In genomic region chr11:107606122-107606521, GRCh38 we compare ENCODE assay signal across 17 cellular contexts. TPM values are rescaled to one million over a fixed set of nuclear protein-coding genes. Genes with fewer than 3 reads are reported as not detected.
DNase-seq lines count a peak whose midpoint lies in the region; ATAC-seq and TF ChIP-seq lines count a peak whose summit lies in the region.
"Had no signal": no experiment of that assay in that cellular context is flagged by ENCODE, and none has a peak within 500 bp of the region (broad histone marks: within the 10 kb centered on the region; RNA-seq: fewer than 3 reads in every experiment).

No MANE protein-coding gene starts in this region.

- H3K4me3 Mint-ChIP-seq in HFFc6 (no peak overlapping the region), WTC11 (no peak overlapping the region), neural progenitor cell (no peak overlapping the region)
- H3K4me3 Mint-ChIP-seq: activated CD4-positive, alpha-beta memory T cell treated with anti-CD3 and anti-CD28 coated beads, Interleukin-2, amount 10 ng/mL, durations not matched to agents 7 days and 5 days had no signal

- no peaks in the 10 kb centered on the region for H3K9me3 ChIP-seq in neural progenitor cell (ENCODE audit: low read depth)
- H3K9me3 ChIP-seq: gastroesophageal sphincter had no signal

- CTCF ChIA-PET in WTC11 (lab: Charles Lee) = interaction anchor here (0.6 to 2.2 kb wide), 11 partner anchors 9 to 165 kb away, joined by 3 to 20 read pairs (median 3); no protein-coding TSS in a partner anchor

- ATAC-seq in WTC11 = peak; percentile 66
- ATAC-seq in HG02642 (IDR thresholded peaks at IDR 0.05; ENCODE audit: poor library complexity, unreplicated experiment) = no peak
- ATAC-seq: gastroesophageal sphincter had no signal

- no peak overlapping the region for H3K4me2 ChIP-seq in neural progenitor cell

- no peak overlapping the region for H3K9ac ChIP-seq in neural progenitor cell

- no peaks in the 10 kb centered on the region for H3K36me3 ChIP-seq in neural progenitor cell
- H3K36me3 ChIP-seq: gastroesophageal sphincter had no signal

- peaks cover 23% of the 10 kb centered on the region for H3F3A ChIP-seq in neural progenitor cell (ENCODE audit: low read depth)

- peaks cover 14% of the 10 kb centered on the region for H4K20me1 ChIP-seq in neural progenitor cell (ENCODE audit: low read depth)

- no peaks in the 10 kb centered on the region for H3K9me3 Mint-ChIP-seq in HFFc6
- H3K9me3 Mint-ChIP-seq in WTC11 = no peaks in the 10 kb centered on the region
- H3K9me3 Mint-ChIP-seq in neural progenitor cell = peaks cover 3% of the 10 kb centered on the region
- H3K9me3 Mint-ChIP-seq: activated CD4-positive, alpha-beta memory T cell treated with anti-CD3 and anti-CD28 coated beads, Interleukin-2, amount 10 ng/mL, durations not matched to agents 7 days and 5 days had no signal

- POLR2A ChIA-PET in WTC11 (lab: Charles Lee) = no interaction called here

- H3K27me3 Mint-ChIP-seq in HFFc6 (ENCODE audit: insufficient read depth) (peaks cover 27% of the 10 kb centered on the region), WTC11 (ENCODE audit: low read depth) (peaks cover 6% of the 10 kb centered on the region; the same call in 1 of the 2 replicates), neural progenitor cell (ENCODE audit: insufficient read depth, low read depth) (peaks cover 6% of the 10 kb centered on the region)

- H3K27me3 ChIP-seq in neural progenitor cell = peaks cover 40% of the 10 kb centered on the region

- peak; percentile 9 for DNase-seq in DMS53 (lab: John Stamatoyannopoulos, UW)
- DNase-seq in DMS53 treated with DMSO at 0.1 percent for 48 hours (lab: John Stamatoyannopoulos, UW; ENCODE audit: unreplicated experiment) = no peak
- no peak for DNase-seq in HFFc6
- peak; percentile 30 for DNase-seq in WTC11 (ENCODE audit: low spot score)
- DNase-seq in neural progenitor cell (ENCODE audit: low spot score) = no peak
- DNase-seq in coronary artery (ENCODE audit: low spot score) = no peak
- DNase-seq in activated CD4-positive, alpha-beta T cell treated with anti-CD3 and anti-CD28 coated beads, Interleukin-2, amount 50 U/mL, for 48 hours = no peak
- DNase-seq: 8988T; activated CD4-positive, alpha-beta memory T cell treated with anti-CD3 and anti-CD28 coated beads, Interleukin-2, amount 10 ng/mL, durations not matched to agents 7 days and 5 days; Calu3; effector CD4-positive, alpha-beta T cell; KG1; NCI-H187 treated with DMSO at 0.1 percent for 48 hours; stimulated activated CD4-positive, alpha-beta T cell treated with anti-CD3 and anti-CD28 coated beads, Interleukin-12 subunit alpha, Interleukin-12 subunit beta, amount 100 ng/mL, for 4 hours had no signal

- H3K36me3 Mint-ChIP-seq in HFFc6 (ENCODE audit: low read depth) (no peaks in the 10 kb centered on the region), WTC11 (no peaks in the 10 kb centered on the region), neural progenitor cell (peaks cover 2% of the 10 kb centered on the region)

- H3K27ac ChIP-seq in neural progenitor cell (no peak overlapping the region), coronary artery (no peak overlapping the region)
- H3K27ac ChIP-seq: gastroesophageal sphincter had no signal

- H3K27ac Mint-ChIP-seq in HFFc6 (no peak overlapping the region), WTC11 (peak overlapping the region; percentile 10), neural progenitor cell (no peak overlapping the region)
- H3K27ac Mint-ChIP-seq: activated CD4-positive, alpha-beta memory T cell treated with anti-CD3 and anti-CD28 coated beads, Interleukin-2, amount 10 ng/mL, durations not matched to agents 7 days and 5 days had no signal

- H3K4me1 Mint-ChIP-seq in HFFc6 (ENCODE audit: low read depth) (no peaks in the 10 kb centered on the region), WTC11 (peaks cover 56% of the 10 kb centered on the region), neural progenitor cell (peaks cover 30% of the 10 kb centered on the region)
- H3K4me1 Mint-ChIP-seq: activated CD4-positive, alpha-beta memory T cell treated with anti-CD3 and anti-CD28 coated beads, Interleukin-2, amount 10 ng/mL, durations not matched to agents 7 days and 5 days had no signal

- no peaks in the 10 kb centered on the region for H3K79me2 ChIP-seq in neural progenitor cell (ENCODE audit: low read depth)

- H3K4me3 ChIP-seq in neural progenitor cell (no peak overlapping the region), coronary artery (no peak overlapping the region)
- H3K4me3 ChIP-seq: gastroesophageal sphincter had no signal

- no peak overlapping the region for H2AFZ ChIP-seq in neural progenitor cell (replicated peaks)

- H3K4me1 ChIP-seq in neural progenitor cell = peaks cover 22% of the 10 kb centered on the region
- H3K4me1 ChIP-seq: gastroesophageal sphincter had no signal

- TF ChIP-seq CTCF in HFFc6 (IDR thresholded peaks at IDR 0.05) (peak; percentile 6; the same call in 1 of the 2 replicates), WTC11 (IDR thresholded peaks at IDR 0.05) (no peak), neural progenitor cell (IDR thresholded peaks at IDR 0.05) (peak; percentile 14), coronary artery (IDR thresholded peaks at IDR 0.05) (no peak)

TF ChIP-seq in WTC11, 78 proteins besides CTCF, POLR2A, EP300 and RAD21 (continues in another document):
- no peak for TF ChIP-seq TEAD4 (CRISPR knock-in tag; IDR thresholded peaks at IDR 0.05)
- no peak for TF ChIP-seq SMAD4 (CRISPR knock-in tag; IDR thresholded peaks at IDR 0.05)
- TF ChIP-seq, protein P1, sequence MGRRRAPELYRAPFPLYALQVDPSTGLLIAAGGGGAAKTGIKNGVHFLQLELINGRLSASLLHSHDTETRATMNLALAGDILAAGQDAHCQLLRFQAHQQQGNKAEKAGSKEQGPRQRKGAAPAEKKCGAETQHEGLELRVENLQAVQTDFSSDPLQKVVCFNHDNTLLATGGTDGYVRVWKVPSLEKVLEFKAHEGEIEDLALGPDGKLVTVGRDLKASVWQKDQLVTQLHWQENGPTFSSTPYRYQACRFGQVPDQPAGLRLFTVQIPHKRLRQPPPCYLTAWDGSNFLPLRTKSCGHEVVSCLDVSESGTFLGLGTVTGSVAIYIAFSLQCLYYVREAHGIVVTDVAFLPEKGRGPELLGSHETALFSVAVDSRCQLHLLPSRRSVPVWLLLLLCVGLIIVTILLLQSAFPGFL (CRISPR knock-in tag; IDR thresholded peaks at IDR 0.05; ENCODE audit: borderline replicate concordance) = no peak
- no peak for TF ChIP-seq AFF4 (CRISPR knock-in tag; IDR thresholded peaks at IDR 0.05; ENCODE audit: borderline replicate concordance)
- TF ChIP-seq, protein P2, sequence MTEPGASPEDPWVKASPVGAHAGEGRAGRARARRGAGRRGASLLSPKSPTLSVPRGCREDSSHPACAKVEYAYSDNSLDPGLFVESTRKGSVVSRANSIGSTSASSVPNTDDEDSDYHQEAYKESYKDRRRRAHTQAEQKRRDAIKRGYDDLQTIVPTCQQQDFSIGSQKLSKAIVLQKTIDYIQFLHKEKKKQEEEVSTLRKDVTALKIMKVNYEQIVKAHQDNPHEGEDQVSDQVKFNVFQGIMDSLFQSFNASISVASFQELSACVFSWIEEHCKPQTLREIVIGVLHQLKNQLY (CRISPR knock-in tag; IDR thresholded peaks at IDR 0.05) = no peak
- no peak for TF ChIP-seq ZNF512 (CRISPR knock-in tag; IDR thresholded peaks at IDR 0.05; ENCODE audit: borderline replicate concordance)
- no peak for TF ChIP-seq NFATC4 (CRISPR knock-in tag; IDR thresholded peaks at IDR 0.05)

RNA-seq across cellular contexts. Expression of gene ELMOD1, which starts 15.2 kb away (rescaled TPM):
- under 1 TPM; 0.19 to 0.30 (median 0.24) TPM for total RNA-seq in HFFc6 (2021; fragmentation: NEBNext Ultra II Directional; extraction: Animal tissue kit (Norgen Biotek cat#: 25700))
- total RNA-seq in WTC11 (2021) (0.98 to 2.3 TPM (median 1.4 TPM) in 3 replicates), neural progenitor cell (ENCODE audit: low replicate concordance) (0.19 TPM in 1 of 2 replicates, not detected in the other)
- total RNA-seq: activated CD4-positive, alpha-beta memory T cell treated with anti-CD3 and anti-CD28 coated beads, Interleukin-2, amount 10 ng/mL, durations not matched to agents 7 days and 5 days; subcutaneous adipose tissue had no signal

RNA-seq across cellular contexts. Expression of gene ALKBH8, which starts 40.6 kb away (rescaled TPM):
- 1 to 10 TPM; 5.6 to 9.6 (median 7.1) TPM for total RNA-seq in HFFc6 (2021; fragmentation: NEBNext Ultra II Directional; extraction: Animal tissue kit (Norgen Biotek cat#: 25700))
- total RNA-seq in WTC11 (2021) (6.7 to 9.5 TPM (median 7.3 TPM) in 3 replicates), neural progenitor cell (ENCODE audit: low replicate concordance) (7.0 and 11.8 TPM in 2 replicates)

Comparison
In these comparisons a context has a peak if more than half of its experiments do, and no peak if none do; other contexts are left out.
1. DNase-seq: peak in DMS53 (single experiment) and WTC11 (single experiment); none in DMS53 treated with DMSO at 0.1 percent for 48 hours (single experiment), HFFc6 (single experiment), neural progenitor cell (single experiment), coronary artery (single experiment) and activated CD4-positive, alpha-beta T cell treated with anti-CD3 and anti-CD28 coated beads, Interleukin-2, amount 50 U/mL, for 48 hours (0 of 2).
2. CTCF ChIP-seq: peak in HFFc6 (single experiment) and neural progenitor cell (single experiment); none in WTC11 (single experiment) and coronary artery (single experiment).